ENCODE assay signal across 9 cellular contexts in genomic region chr3:160629491-160629890, GRCh38. TPM values are rescaled to one million over a fixed set of nuclear protein-coding genes. Genes with fewer than 3 reads are reported as not detected.
"Had no signal": no experiment of that assay in that cellular context is flagged by ENCODE, and none has a peak within 500 bp of the region (broad histone marks: within the 10 kb centered on the region; RNA-seq: fewer than 3 reads in every experiment).

No MANE protein-coding gene starts in this region.

- ATAC-seq: GM23338, K562 had no signal

- H3K4me3 ChIP-seq: GM23338, K562 had no signal

- H3K9me3 Mint-ChIP-seq: GM23338, H9 had no signal

- H3K4me3 Mint-ChIP-seq: GM23338, H9 had no signal

- H3K27ac Mint-ChIP-seq: GM23338, H9 had no signal

- FAIRE-seq: H1, H54, HTR-8/SVneo, K562 had no signal

- H3K4me2 ChIP-seq: GM23338 had no signal

- DNase-seq: H9, HCEC 1CT, IMR-90, KG1 had no signal

- H2AFZ ChIP-seq: GM23338 had no signal

RNA-seq across cellular contexts. Expression of gene ARL14, which starts 47.5 kb away (rescaled TPM):
- total RNA-seq: GM23338, H1, H9, K562 had no signal
